In the genomic region with DNA sequence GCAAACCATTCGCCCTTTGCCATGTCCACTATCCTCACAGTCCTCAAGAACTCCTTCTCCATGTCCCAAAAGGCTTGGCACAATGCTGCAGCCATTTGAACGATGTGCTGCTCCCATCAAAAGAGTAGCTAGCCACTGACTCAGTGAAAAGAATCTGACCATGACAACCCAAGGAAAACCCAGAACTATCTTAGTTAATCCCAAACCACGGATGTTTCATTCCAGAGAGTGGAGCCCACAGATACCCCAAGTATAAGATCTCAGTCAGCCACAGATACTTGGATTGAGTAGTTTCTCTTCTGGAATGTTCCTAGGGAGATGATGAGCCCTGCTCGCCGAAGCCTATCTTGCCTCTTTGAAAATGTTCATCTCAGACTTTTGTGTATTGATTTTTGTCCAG, we compare ENCODE assay signal across 24 cellular contexts.
DNase-seq lines count a peak whose midpoint lies in the region; ATAC-seq and TF ChIP-seq lines count a peak whose summit lies in the region.
"Had no signal": no experiment of that assay in that cellular context is flagged by ENCODE, and none has a peak within 500 bp of the region (broad histone marks: within the 10 kb centered on the region; RNA-seq: fewer than 3 reads in every experiment).

No MANE protein-coding gene starts in this region.

- H3K4me2 ChIP-seq in mesenchymal stem cell (ENCODE audit: low read length, poor library complexity, severe bottlenecking): no peak overlapping the region
- H3K4me2 ChIP-seq: BLaER1 had no signal

- ATAC-seq in GM21619 (IDR thresholded peaks at IDR 0.05; ENCODE audit: unreplicated experiment) (no peak), HG03439 (IDR thresholded peaks at IDR 0.05; ENCODE audit: unreplicated experiment) (no peak)
- ATAC-seq: activated CD8-positive, alpha-beta T cell treated with anti-CD3 and anti-CD28 coated beads, Interleukin-2, amount 10 ng/mL, durations not matched to agents 7 days and 5 days; K562; stimulated activated naive CD8-positive, alpha-beta T cell treated with anti-CD3 and anti-CD28 coated beads, Interleukin-15, amount 100 ng/mL, for 72 hours had no signal

- TF ChIP-seq POLR2A in Peyer's patch (IDR thresholded peaks at IDR 0.05): no peak

- no peak for TF ChIP-seq CTCF in Peyer's patch (IDR thresholded peaks at IDR 0.05)

- H4K91ac ChIP-seq in mesenchymal stem cell (ENCODE audit: low read length): no peak overlapping the region

- no peak overlapping the region for H3K4ac ChIP-seq in mesenchymal stem cell (ENCODE audit: low read depth in 1 of 2, low read length in 2 of 2)

- no peaks in the 10 kb centered on the region for H3K9me3 ChIP-seq in mesenchymal stem cell (ENCODE audit: control insufficient read depth, low read length)
- no peaks in the 10 kb centered on the region for H3K9me3 ChIP-seq in Peyer's patch
- H3K9me3 ChIP-seq: adrenal gland, BLaER1 had no signal

- H3K9ac ChIP-seq in mesenchymal stem cell (ENCODE audit: low read length): no peak overlapping the region
- H3K9ac ChIP-seq: BLaER1 had no signal

- DNase-seq in A172 (ENCODE audit: low spot score) (peak; percentile 13), HT1080 (ENCODE audit: low read depth) (peak; percentile 24), astrocyte of the hippocampus (ENCODE audit: low read depth, low spot score) (peak; percentile 54), mesenchymal stem cell (no peak), Peyer's patch (no peak)
- DNase-seq in activated effector memory CD4-positive, alpha-beta T cell treated with anti-CD3 and anti-CD28 coated beads, Interleukin-2, amount 50 U/mL, for 16 hours: no peak
- DNase-seq: activated CD4-positive, CD25-positive, alpha-beta regulatory T cell treated with anti-CD3 and anti-CD28 coated beads, Interleukin-2, amount 50 U/mL, for 72 hours; activated CD8-positive, alpha-beta T cell treated with anti-CD3 and anti-CD28 coated beads, Interleukin-2, amount 10 ng/mL, durations not matched to agents 7 days and 5 days; activated naive CD4-positive, alpha-beta T cell; activated T-cell treated with anti-CD3 and anti-CD28 coated beads, Interleukin-2, amount 50 U/mL, for 1 hour; adrenal gland; Calu3; H7; naive B cell; NCI-H1436; NCI-H526; occipital lobe; stimulated activated naive CD8-positive, alpha-beta T cell treated with anti-CD3 and anti-CD28 coated beads, Interleukin-15, amount 100 ng/mL, for 72 hours; trophoblast cell had no signal

- H3K27ac ChIP-seq in mesenchymal stem cell (ENCODE audit: low read length, poor library complexity, severe bottlenecking): peak overlapping the region; percentile 90
- H3K27ac ChIP-seq in Peyer's patch: no peak overlapping the region
- H3K27ac ChIP-seq: adrenal gland, BLaER1, epithelial cell of prostate had no signal

- no peak overlapping the region for H2BK120ac ChIP-seq in mesenchymal stem cell (ENCODE audit: low read depth, low read length)

- H3K36me3 ChIP-seq in mesenchymal stem cell (ENCODE audit: control insufficient read depth in 1 of 2, insufficient read depth in 2 of 2, low read depth in 1 of 2, low read length in 2 of 2) (peaks cover 9 to 97% of the 10 kb centered on the region in 2 experiments), Peyer's patch (no peaks in the 10 kb centered on the region)
- H3K36me3 ChIP-seq: adrenal gland, BLaER1 had no signal

- 92% methylated on average over 3 of the region's 5 CpGs for WGBS in mesenchymal stem cell

- H3K14ac ChIP-seq in mesenchymal stem cell (ENCODE audit: low read length in 2 of 2): no peak overlapping the region

- no peak overlapping the region for H3K18ac ChIP-seq in mesenchymal stem cell (ENCODE audit: low read depth in 1 of 2, low read length in 2 of 2)

- H3K4me3 ChIP-seq in mesenchymal stem cell (ENCODE audit: insufficient read depth in 1 of 2, low read depth in 1 of 2, low read length in 2 of 2) (no peak overlapping the region), Peyer's patch (no peak overlapping the region)
- H3K4me3 ChIP-seq: adrenal gland, BLaER1, K562 had no signal

- H3K27me3 ChIP-seq in mesenchymal stem cell (ENCODE audit: control insufficient read depth in 1 of 2, insufficient read depth in 1 of 2, low read length in 2 of 2): no peaks in the 10 kb centered on the region
- no peaks in the 10 kb centered on the region for H3K27me3 ChIP-seq in Peyer's patch
- H3K27me3 ChIP-seq: adrenal gland, BLaER1 had no signal

- H3K4me1 ChIP-seq in mesenchymal stem cell (ENCODE audit: control insufficient read depth, insufficient read depth, low read depth, low read length): peaks cover 9% of the 10 kb centered on the region
- H3K4me1 ChIP-seq in Peyer's patch: no peaks in the 10 kb centered on the region
- H3K4me1 ChIP-seq: adrenal gland, BLaER1 had no signal

- peaks cover 7% of the 10 kb centered on the region for H3K79me1 ChIP-seq in mesenchymal stem cell (replicated peaks; ENCODE audit: low read length, poor library complexity, severe bottlenecking)

- H4K8ac ChIP-seq in mesenchymal stem cell (ENCODE audit: low read length): no peak overlapping the region

- no peak overlapping the region for H2BK12ac ChIP-seq in mesenchymal stem cell (ENCODE audit: low read length in 2 of 2)

- no peak overlapping the region for H2BK15ac ChIP-seq in mesenchymal stem cell (ENCODE audit: low read depth, poor library complexity, severe bottlenecking)

- H3K23ac ChIP-seq in mesenchymal stem cell (ENCODE audit: low read length in 2 of 2): no peak overlapping the region

- no peak overlapping the region for H2AFZ ChIP-seq in mesenchymal stem cell (ENCODE audit: low read depth, low read length)

- H2AK5ac ChIP-seq in mesenchymal stem cell (ENCODE audit: low read length, severe bottlenecking): peak overlapping the region; percentile 94

- peak overlapping the region; percentile 63 for H2BK5ac ChIP-seq in mesenchymal stem cell (ENCODE audit: low read depth, low read length, poor library complexity, severe bottlenecking)

Comparison
In these comparisons a context has a peak if more than half of its experiments do, and no peak if none do; other contexts are left out.
1. DNase-seq: peak in A172 (single experiment), HT1080 (single experiment) and astrocyte of the hippocampus (single experiment); none in mesenchymal stem cell (single experiment), Peyer's patch (0 of 3) and activated effector memory CD4-positive, alpha-beta T cell treated with anti-CD3 and anti-CD28 coated beads, Interleukin-2, amount 50 U/mL, for 16 hours (single experiment).